ENCODE assay signal across 25 cellular contexts in the genomic region with DNA sequence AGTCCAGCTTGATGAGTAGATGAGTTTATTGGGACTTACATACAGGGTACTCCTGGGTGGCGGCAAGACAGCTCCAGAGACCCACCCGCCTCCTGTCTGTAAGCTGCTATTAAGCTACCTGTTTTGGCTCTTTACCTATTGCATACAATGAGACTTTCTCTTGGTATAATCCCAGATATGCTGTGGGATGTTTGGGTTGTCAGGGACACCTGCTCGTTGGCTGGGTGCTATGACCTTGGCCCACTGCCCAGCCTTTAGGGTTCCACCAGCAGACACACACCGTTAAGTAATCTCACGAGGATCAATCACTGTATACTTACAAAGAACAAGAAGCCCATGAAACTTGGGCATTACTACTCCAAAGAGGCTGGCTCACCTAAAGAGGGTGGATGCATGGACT.
"Had no signal": no experiment of that assay in that cellular context is flagged by ENCODE, and none has a peak within 500 bp of the region (broad histone marks: within the 10 kb centered on the region; RNA-seq: fewer than 3 reads in every experiment).

No MANE protein-coding gene starts in this region.

- H3K4me3 Mint-ChIP-seq: activated CD8-positive, alpha-beta T cell treated with anti-CD3 and anti-CD28 coated beads, Interleukin-2, amount 10 ng/mL, durations not matched to agents 7 days and 5 days; activated naive CD8-positive, alpha-beta T cell treated with anti-CD3 and anti-CD28 coated beads, Interleukin-2, amount 50 U/mL, for 24 hours; activated T-cell treated with anti-CD3 and anti-CD28 coated beads, Interleukin-2, amount 50 U/mL, for 4 hours; brain; central memory CD8-positive, alpha-beta T cell; T-helper 17 cell; WTC11 had no signal

- FAIRE-seq: RCC 7860 had no signal

- ATAC-seq: activated CD8-positive, alpha-beta T cell treated with anti-CD3 and anti-CD28 coated beads, Interleukin-2, amount 10 ng/mL, durations not matched to agents 7 days and 5 days; activated naive CD4-positive, alpha-beta T cell treated with anti-CD3 and anti-CD28 coated beads, Interleukin-2, amount 50 U/mL, for 72 hours; activated naive CD8-positive, alpha-beta T cell treated with anti-CD3 and anti-CD28 coated beads, Interleukin-2, amount 50 U/mL, for 24 hours; activated T-cell treated with anti-CD3 and anti-CD28 coated beads, Interleukin-2, amount 50 U/mL, for 4 hours; PC-3; T-helper 17 cell; WTC11 had no signal

- H3K9me3 ChIP-seq: ascending aorta had no signal

- H3K27ac ChIP-seq: ascending aorta had no signal

- H3K9me3 Mint-ChIP-seq: activated naive CD4-positive, alpha-beta T cell treated with anti-CD3 and anti-CD28 coated beads, Interleukin-2, amount 50 U/mL, for 72 hours; activated naive CD8-positive, alpha-beta T cell treated with anti-CD3 and anti-CD28 coated beads, Interleukin-2, amount 50 U/mL, for 24 hours; activated T-cell treated with anti-CD3 and anti-CD28 coated beads, Interleukin-2, amount 50 U/mL, for 4 hours; brain; central memory CD8-positive, alpha-beta T cell had no signal

- H3K27ac Mint-ChIP-seq: activated CD8-positive, alpha-beta T cell treated with anti-CD3 and anti-CD28 coated beads, Interleukin-2, amount 10 ng/mL, durations not matched to agents 7 days and 5 days; activated naive CD4-positive, alpha-beta T cell treated with anti-CD3 and anti-CD28 coated beads, Interleukin-2, amount 50 U/mL, for 72 hours; activated naive CD8-positive, alpha-beta T cell treated with anti-CD3 and anti-CD28 coated beads, Interleukin-2, amount 50 U/mL, for 24 hours; brain; T-helper 17 cell; WTC11 had no signal

- DNase-seq: activated CD4-positive, alpha-beta T cell treated with anti-CD3 and anti-CD28 coated beads for 48 hours; activated CD4-positive, alpha-beta T cell treated with anti-CD3 and anti-CD28 coated beads, Interleukin-2, amount 50 U/mL, for 4 hours; activated CD4-positive, CD25-positive, alpha-beta regulatory T cell treated with anti-CD3 and anti-CD28 coated beads, Interleukin-2, amount 50 U/mL, for 72 hours; activated CD8-positive, alpha-beta T cell treated with anti-CD3 and anti-CD28 coated beads, Interleukin-2, amount 10 ng/mL, durations not matched to agents 7 days and 5 days; activated effector memory CD4-positive, alpha-beta T cell treated with anti-CD3 and anti-CD28 coated beads, Interleukin-2, amount 50 U/mL, for 16 hours; activated naive CD4-positive, alpha-beta T cell treated with Interleukin-2 at 50 U/mL for 16 hours; activated naive CD8-positive, alpha-beta T cell treated with anti-CD3 and anti-CD28 coated beads, Interleukin-2, amount 50 U/mL, for 24 hours; activated T-cell treated with anti-CD3 and anti-CD28 coated beads, Interleukin-2, amount 50 U/mL, for 4 hours; amniotic stem cell; Kasumi-1; NCI-H1436; NCI-H1694 treated with DMSO at 0.1 percent for 48 hours; NCI-H2081 treated with DMSO at 0.1 percent for 48 hours; NCI-H446 treated with DMSO at 0.1 percent for 48 hours; NCI-H526; SHP77 treated with DMSO at 0.1 percent for 48 hours; T-helper 17 cell; T-helper 9 cell had no signal

- H3K36me3 ChIP-seq: ascending aorta had no signal

- H3K4me3 ChIP-seq: ascending aorta had no signal

- H3K27me3 Mint-ChIP-seq: activated naive CD8-positive, alpha-beta T cell treated with anti-CD3 and anti-CD28 coated beads, Interleukin-2, amount 50 U/mL, for 24 hours; brain; central memory CD8-positive, alpha-beta T cell had no signal

- H3K4me1 Mint-ChIP-seq: activated naive CD8-positive, alpha-beta T cell treated with anti-CD3 and anti-CD28 coated beads, Interleukin-2, amount 50 U/mL, for 24 hours; brain; central memory CD8-positive, alpha-beta T cell; T-helper 17 cell had no signal

- H3K36me3 Mint-ChIP-seq: activated naive CD4-positive, alpha-beta T cell treated with anti-CD3 and anti-CD28 coated beads, Interleukin-2, amount 50 U/mL, for 72 hours; brain; WTC11 had no signal

- H3K4me1 ChIP-seq: ascending aorta had no signal

- H3K27me3 ChIP-seq: ascending aorta had no signal
